In the genomic region with DNA sequence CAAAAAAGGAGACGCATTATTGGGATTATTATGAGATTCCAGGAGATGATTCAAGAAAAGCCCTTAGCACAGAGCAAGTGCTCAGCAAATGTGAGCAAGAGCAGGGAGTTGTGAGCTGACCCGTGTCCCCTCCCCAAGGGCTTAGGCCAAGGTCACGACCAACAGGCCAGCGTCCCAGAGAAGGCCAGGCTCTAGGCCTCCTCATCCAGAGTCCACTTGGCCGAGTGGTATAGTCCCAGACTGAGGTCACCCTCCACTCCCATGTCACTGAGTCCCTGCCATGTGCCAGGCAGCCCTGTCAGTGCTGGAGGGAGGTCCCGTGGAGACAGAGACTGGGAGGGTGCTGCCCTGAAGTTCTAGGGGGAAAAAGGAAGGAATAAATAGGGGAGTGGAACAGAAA, we compare ENCODE assay signal across 10 cellular contexts. TPM values are rescaled to one million over a fixed set of nuclear protein-coding genes. Genes with fewer than 3 reads are reported as not detected.
DNase-seq lines count a peak whose midpoint lies in the region; ATAC-seq, FAIRE-seq and TF ChIP-seq lines count a peak whose summit lies in the region.
"Had no signal": no experiment of that assay in that cellular context is flagged by ENCODE, and none has a peak within 500 bp of the region (broad histone marks: within the 10 kb centered on the region; RNA-seq: fewer than 3 reads in every experiment).

No MANE protein-coding gene starts in this region.

- no peak for ATAC-seq in activated T-cell treated with anti-CD3 and anti-CD28 coated beads, Interleukin-2, amount 50 U/mL, for 72 hours (replicated peaks in 1 of 2)
- ATAC-seq in HepG2 = no peak; the same call in 2 of the 3 replicates
- no peak for ATAC-seq in GM19395 (IDR thresholded peaks at IDR 0.05; ENCODE audit: unreplicated experiment)
- ATAC-seq in HG02798 (IDR thresholded peaks at IDR 0.05; ENCODE audit: poor library complexity, unreplicated experiment) = no peak

- H3K9me3 Mint-ChIP-seq in activated T-cell treated with anti-CD3 and anti-CD28 coated beads, Interleukin-2, amount 50 U/mL, for 72 hours = no peaks in the 10 kb centered on the region
- H3K9me3 Mint-ChIP-seq in activated T-helper 2 cell treated with anti-CD3 and anti-CD28 coated beads, Interferon-gamma antibody, Interleukin-2, Interleukin-4, amounts not matched to agents 10 μg/mL and 5 μg/mL and 100 μg/mL, durations not matched to agents 14 hours and 24 hours and 36 hours = no peaks in the 10 kb centered on the region

- H3K27ac Mint-ChIP-seq in activated T-cell treated with anti-CD3 and anti-CD28 coated beads, Interleukin-2, amount 50 U/mL, for 72 hours = no peak overlapping the region
- no peak overlapping the region for H3K27ac Mint-ChIP-seq in activated T-helper 2 cell treated with anti-CD3 and anti-CD28 coated beads, Interferon-gamma antibody, Interleukin-2, Interleukin-4, amounts not matched to agents 10 μg/mL and 5 μg/mL and 100 μg/mL, durations not matched to agents 14 hours and 24 hours and 36 hours

- peaks cover 14% of the 10 kb centered on the region for H3K4me1 Mint-ChIP-seq in activated T-cell treated with anti-CD3 and anti-CD28 coated beads, Interleukin-2, amount 50 U/mL, for 72 hours (ENCODE audit: low read depth)
- peaks cover 10% of the 10 kb centered on the region for H3K4me1 Mint-ChIP-seq in activated T-helper 2 cell treated with anti-CD3 and anti-CD28 coated beads, Interferon-gamma antibody, Interleukin-2, Interleukin-4, amounts not matched to agents 10 μg/mL and 5 μg/mL and 100 μg/mL, durations not matched to agents 14 hours and 24 hours and 36 hours (ENCODE audit: low read depth)

- H3K27me3 ChIP-seq in HepG2 (ENCODE audit: control insufficient read depth in 1 of 2, insufficient read depth in 2 of 2, low read length in 2 of 2) = peaks cover 5 to 13% of the 10 kb centered on the region in 2 experiments; a peak in 3 of 5 replicates
- no peaks in the 10 kb centered on the region for H3K27me3 ChIP-seq in smooth muscle cell (ENCODE audit: low read depth)

- no peaks in the 10 kb centered on the region for H3K36me3 ChIP-seq in HepG2 (replicated peaks in 1 of 2; ENCODE audit: control insufficient read depth in 1 of 2, insufficient read depth in 2 of 2, low read length in 2 of 2)
- no peaks in the 10 kb centered on the region for H3K36me3 ChIP-seq in smooth muscle cell (ENCODE audit: low read depth)

- no peaks in the 10 kb centered on the region for H3K9me3 ChIP-seq in HepG2 (ENCODE audit: low read length)
- no peaks in the 10 kb centered on the region for H3K9me3 ChIP-seq in smooth muscle cell (replicated peaks; ENCODE audit: low read depth)

- H3K4me3 Mint-ChIP-seq in activated T-cell treated with anti-CD3 and anti-CD28 coated beads, Interleukin-2, amount 50 U/mL, for 72 hours = peak overlapping the region; percentile 66 to 74
- H3K4me3 Mint-ChIP-seq in activated T-helper 2 cell treated with anti-CD3 and anti-CD28 coated beads, Interferon-gamma antibody, Interleukin-2, Interleukin-4, amounts not matched to agents 10 μg/mL and 5 μg/mL and 100 μg/mL, durations not matched to agents 14 hours and 24 hours and 36 hours (ENCODE audit: low read depth) = peak overlapping the region; percentile 53

- FAIRE-seq in HepG2 (lab: Jason Lieb, UNC) = no peak

- BruUV-seq in HepG2 (replicated peaks; lab: Mats Ljungman, UMichigan) = no TSS peak

- H4K20me1 ChIP-seq in HepG2 (ENCODE audit: insufficient read depth, low read length) (no peaks in the 10 kb centered on the region), smooth muscle cell (ENCODE audit: low read depth) (no peaks in the 10 kb centered on the region)

- H3K4me1 ChIP-seq in HepG2 (ENCODE audit: insufficient read depth, low read length) (peaks cover 52% of the 10 kb centered on the region), smooth muscle cell (ENCODE audit: low read depth) (no peaks in the 10 kb centered on the region)

- H3F3A ChIP-seq in smooth muscle cell (ENCODE audit: low read depth) = peaks cover 7% of the 10 kb centered on the region

- TF ChIP-seq EP300 in HepG2 (IDR thresholded peaks at IDR 0.05; ENCODE audit: low read depth in 2 of 2, low read length in 2 of 2) (no peak), HepG2 (CRISPR knock-in tag; IDR thresholded peaks at IDR 0.05; ENCODE audit: borderline replicate concordance) (no peak)

- POLR2A ChIA-PET in HepG2 (lab: Yijun Ruan, JAX) = no interaction called here

- peaks cover 10% of the 10 kb centered on the region for H3K27me3 Mint-ChIP-seq in activated T-cell treated with anti-CD3 and anti-CD28 coated beads, Interleukin-2, amount 50 U/mL, for 72 hours (ENCODE audit: low read depth)
- H3K27me3 Mint-ChIP-seq in activated T-helper 2 cell treated with anti-CD3 and anti-CD28 coated beads, Interferon-gamma antibody, Interleukin-2, Interleukin-4, amounts not matched to agents 10 μg/mL and 5 μg/mL and 100 μg/mL, durations not matched to agents 14 hours and 24 hours and 36 hours (ENCODE audit: low read depth) = peaks cover 20% of the 10 kb centered on the region

- no peak for DNase-seq in activated T-cell treated with anti-CD3 and anti-CD28 coated beads, Interleukin-2, amount 50 U/mL, for 72 hours
- DNase-seq in activated T-cell treated with anti-CD3 and anti-CD28 coated beads for 4 hours (no peak), HepG2 (ENCODE audit: low spot score) (no peak), smooth muscle cell (lab: John Stamatoyannopoulos, UW; ENCODE audit: unreplicated experiment) (no peak), NCI-H2029 (lab: John Stamatoyannopoulos, UW) (no peak)
- DNase-seq in activated T-helper 2 cell treated with anti-CD3 and anti-CD28 coated beads, Interferon-gamma antibody, Interleukin-2, Interleukin-4, amounts not matched to agents 10 μg/mL and 5 μg/mL and 100 μg/mL, durations not matched to agents 14 hours and 24 hours and 36 hours (ENCODE audit: low spot score) = no peak
- DNase-seq: KG1, NCI-H2107 had no signal

- no peak for TF ChIP-seq POLR2A in HepG2 (IDR thresholded peaks at IDR 0.05; ENCODE audit: insufficient read depth in 1 of 2, low read depth in 2 of 2, low read length in 2 of 2)

- H3K4me3 ChIP-seq in HepG2 (replicated peaks in 1 of 3; ENCODE audit: insufficient read depth in 1 of 3, low read depth in 2 of 3, low read length in 3 of 3) (no peak overlapping the region), smooth muscle cell (no peak overlapping the region)

- in situ Hi-C loops in HepG2 (cut with HindIII; ENCODE audit: extremely low pct_ligation_motif_present, low pct_unique_long_range_greater_than_20kb) = no loop called here

- no peak for TF ChIP-seq RAD21 in HepG2 (CRISPR knock-in tag; IDR thresholded peaks at IDR 0.05)

- H3K9ac ChIP-seq in HepG2 (ENCODE audit: insufficient read depth, low read depth, low read length) (no peak overlapping the region), smooth muscle cell (ENCODE audit: low read depth) (no peak overlapping the region)

- no peak overlapping the region for H2AFZ ChIP-seq in HepG2 (ENCODE audit: low read length)
- no peak overlapping the region for H2AFZ ChIP-seq in smooth muscle cell (ENCODE audit: low read depth)

- H3K27ac ChIP-seq in HepG2 (ENCODE audit: extremely low read length, insufficient read depth, low read length) = no peak overlapping the region
- no peak overlapping the region for H3K27ac ChIP-seq in smooth muscle cell (ENCODE audit: low read depth)

- H3K36me3 Mint-ChIP-seq in activated T-cell treated with anti-CD3 and anti-CD28 coated beads, Interleukin-2, amount 50 U/mL, for 72 hours (ENCODE audit: insufficient read depth in 2 of 2) = no peaks in the 10 kb centered on the region
- no peaks in the 10 kb centered on the region for H3K36me3 Mint-ChIP-seq in activated T-helper 2 cell treated with anti-CD3 and anti-CD28 coated beads, Interferon-gamma antibody, Interleukin-2, Interleukin-4, amounts not matched to agents 10 μg/mL and 5 μg/mL and 100 μg/mL, durations not matched to agents 14 hours and 24 hours and 36 hours (ENCODE audit: low read depth)

- no peaks in the 10 kb centered on the region for H3K79me2 ChIP-seq in HepG2 (ENCODE audit: insufficient read depth, low read length)
- no peaks in the 10 kb centered on the region for H3K79me2 ChIP-seq in smooth muscle cell (ENCODE audit: low read depth)

- peak overlapping the region; percentile 45; the same call in 1 of the 2 replicates for H3K4me2 ChIP-seq in HepG2 (ENCODE audit: low read depth, low read length)
- peak overlapping the region; percentile 93 for H3K4me2 ChIP-seq in smooth muscle cell

- CTCF ChIA-PET in HepG2 (lab: Yijun Ruan, JAX; ENCODE audit: low intra/inter-chr PET ratio, low total read pairs) = no interaction called here

- WGBS in HepG2 (ENCODE audit: low lambda C conversion rate) = 19% methylated on average over 5 of the region's 6 CpGs
- whole genome bisulfite sequencing in smooth muscle cell (ENCODE audit: low lambda C conversion rate) = 80% methylated on average over 6 of the region's 6 CpGs

- TF ChIP-seq CTCF in HepG2 (CRISPR knock-in tag; IDR thresholded peaks at IDR 0.05) = no peak
- TF ChIP-seq CTCF in smooth muscle cell (IDR thresholded peaks at IDR 0.05; ENCODE audit: borderline replicate concordance, insufficient read depth, poor library complexity, severe bottlenecking) = no peak

- intact Hi-C loops in activated T-helper 2 cell treated with anti-CD3 and anti-CD28 coated beads, Interferon-gamma antibody, Interleukin-2, Interleukin-4, amounts not matched to agents 10 μg/mL and 5 μg/mL and 100 μg/mL, durations not matched to agents 14 hours and 24 hours and 36 hours (cut with micrococcal nuclease) = loop anchor here (5.0 to 10.0 kb wide), 3 partner anchors 89 to 564 kb away; partner anchors contain the start of gene PLXNA1
- intact Hi-C loops in HepG2 (cut with micrococcal nuclease; ENCODE audit: unreplicated experiment) = loop anchor here (10.0 kb wide), 1 partner anchor 562 kb away; the partner anchor contains the start of gene PLXNA1

RNA-seq across cellular contexts. Expression of gene TPRA1, which starts 44.0 kb away (rescaled TPM):
- total RNA-seq in activated T-cell treated with anti-CD3 and anti-CD28 coated beads, Interleukin-2, amount 50 U/mL, for 72 hours = 10 to 100 TPM; 31.1 to 39.0 TPM
- total RNA-seq in activated T-helper 2 cell treated with anti-CD3 and anti-CD28 coated beads, Interferon-gamma antibody, Interleukin-2, Interleukin-4, amounts not matched to agents 10 μg/mL and 5 μg/mL and 100 μg/mL, durations not matched to agents 14 hours and 24 hours and 36 hours = 36.0 and 37.1 TPM in 2 replicates
- total RNA-seq in HepG2 (2016; rRNA removed; fragmentation: Illumina TruSeq; extraction: Trizol) (16.0 and 25.8 TPM in 2 replicates), smooth muscle cell (21.6 and 25.9 TPM in 2 replicates)
- total RNA-seq in HepG2 (2016; cell fraction: cytosol; rRNA removed; fragmentation: Illumina TruSeq; extraction: Trizol; ENCODE audit: low read depth) = 5.2 and 7.7 TPM in 2 replicates
- total RNA-seq in HepG2 (2016; cell fraction: insoluble cytoplasmic fraction; rRNA removed; fragmentation: Illumina TruSeq; extraction: Trizol) = 18.1 and 26.7 TPM in 2 replicates
- total RNA-seq in HepG2 (2016; cell fraction: membrane; rRNA removed; fragmentation: Illumina TruSeq; extraction: Trizol) = 14.2 and 15.9 TPM in 2 replicates
- total RNA-seq in HepG2 (2016; cell fraction: nucleus; rRNA removed; fragmentation: Illumina TruSeq; extraction: Trizol) = 19.5 and 20.8 TPM in 2 replicates
- polyA plus RNA-seq in HepG2 (2011; rRNA removed) (25.4 and 35.4 TPM in 2 replicates), smooth muscle cell (33.0 and 43.5 TPM in 2 replicates)
- 20.8 and 29.8 TPM in 2 replicates for polyA plus RNA-seq in HepG2 (2011; cell fraction: cytosol; rRNA removed)
- polyA plus RNA-seq in HepG2 (2011; cell fraction: nucleus; rRNA removed) = 39.0 and 41.7 TPM in 2 replicates
- polyA plus RNA-seq in HepG2 (2012) = 13.0 and 16.0 TPM in 2 replicates
- polyA plus RNA-seq in HepG2 (2016; cell fraction: cytosol; fragmentation: Illumina TruSeq; extraction: Trizol; ENCODE audit: low read depth) = 5.6 and 6.4 TPM in 2 replicates
- 14.3 TPM in 2 replicates for polyA plus RNA-seq in HepG2 (2016; cell fraction: insoluble cytoplasmic fraction; fragmentation: Illumina TruSeq; extraction: Trizol; ENCODE audit: low read depth)
- 9.6 and 10.9 TPM in 2 replicates for polyA plus RNA-seq in HepG2 (2016; cell fraction: membrane; fragmentation: Illumina TruSeq; extraction: Trizol; ENCODE audit: low read depth)
- polyA plus RNA-seq in HepG2 (2016; cell fraction: nucleus; fragmentation: Illumina TruSeq; extraction: Trizol; ENCODE audit: insufficient read depth, low read depth) = 34.7 and 36.4 TPM in 2 replicates
- polyA minus RNA-seq in HepG2 (2011; rRNA and poly(A)+ RNA removed; ENCODE audit: low replicate concordance) = 60.4 and 130 TPM in 2 replicates
- polyA minus RNA-seq in HepG2 (2011; cell fraction: cytosol; rRNA and poly(A)+ RNA removed) = 12.0 and 12.9 TPM in 2 replicates
- polyA minus RNA-seq in HepG2 (2011; cell fraction: nucleus; rRNA and poly(A)+ RNA removed) = 12.6 and 20.5 TPM in 2 replicates

RNA-seq across cellular contexts. Expression of gene MCM2, which starts 51.7 kb away (rescaled TPM):
- 100 to 1,000 TPM; 122 to 219 TPM for total RNA-seq in activated T-cell treated with anti-CD3 and anti-CD28 coated beads, Interleukin-2, amount 50 U/mL, for 72 hours
- 196 and 215 TPM in 2 replicates for total RNA-seq in activated T-helper 2 cell treated with anti-CD3 and anti-CD28 coated beads, Interferon-gamma antibody, Interleukin-2, Interleukin-4, amounts not matched to agents 10 μg/mL and 5 μg/mL and 100 μg/mL, durations not matched to agents 14 hours and 24 hours and 36 hours
- total RNA-seq in HepG2 (2016; rRNA removed; fragmentation: Illumina TruSeq; extraction: Trizol) (133 and 134 TPM in 2 replicates), smooth muscle cell (16.4 and 18.0 TPM in 2 replicates)
- 22.3 and 24.9 TPM in 2 replicates for total RNA-seq in HepG2 (2016; cell fraction: cytosol; rRNA removed; fragmentation: Illumina TruSeq; extraction: Trizol; ENCODE audit: low read depth)
- 115 and 130 TPM in 2 replicates for total RNA-seq in HepG2 (2016; cell fraction: insoluble cytoplasmic fraction; rRNA removed; fragmentation: Illumina TruSeq; extraction: Trizol)
- total RNA-seq in HepG2 (2016; cell fraction: membrane; rRNA removed; fragmentation: Illumina TruSeq; extraction: Trizol) = 33.8 and 39.4 TPM in 2 replicates
- 68.8 and 75.2 TPM in 2 replicates for total RNA-seq in HepG2 (2016; cell fraction: nucleus; rRNA removed; fragmentation: Illumina TruSeq; extraction: Trizol)
- polyA plus RNA-seq in HepG2 (2011; rRNA removed) (34.3 and 43.5 TPM in 2 replicates), smooth muscle cell (16.3 and 16.6 TPM in 2 replicates)
- polyA plus RNA-seq in HepG2 (2011; cell fraction: cytosol; rRNA removed) = 28.9 and 46.8 TPM in 2 replicates
- polyA plus RNA-seq in HepG2 (2011; cell fraction: nucleus; rRNA removed) = 34.6 and 57.1 TPM in 2 replicates
- polyA plus RNA-seq in HepG2 (2012) = 19.7 and 32.1 TPM in 2 replicates
- polyA plus RNA-seq in HepG2 (2016; cell fraction: cytosol; fragmentation: Illumina TruSeq; extraction: Trizol; ENCODE audit: low read depth) = 7.2 and 8.0 TPM in 2 replicates
- 74.7 and 93.0 TPM in 2 replicates for polyA plus RNA-seq in HepG2 (2016; cell fraction: insoluble cytoplasmic fraction; fragmentation: Illumina TruSeq; extraction: Trizol; ENCODE audit: low read depth)
- 14.0 and 16.6 TPM in 2 replicates for polyA plus RNA-seq in HepG2 (2016; cell fraction: membrane; fragmentation: Illumina TruSeq; extraction: Trizol; ENCODE audit: low read depth)
- polyA plus RNA-seq in HepG2 (2016; cell fraction: nucleus; fragmentation: Illumina TruSeq; extraction: Trizol; ENCODE audit: insufficient read depth, low read depth) = 65.8 and 73.2 TPM in 2 replicates
- 166 and 435 TPM in 2 replicates for polyA minus RNA-seq in HepG2 (2011; rRNA and poly(A)+ RNA removed; ENCODE audit: low replicate concordance)
- polyA minus RNA-seq in HepG2 (2011; cell fraction: cytosol; rRNA and poly(A)+ RNA removed) = 38.0 and 60.1 TPM in 2 replicates
- polyA minus RNA-seq in HepG2 (2011; cell fraction: nucleus; rRNA and poly(A)+ RNA removed) = 20.4 and 28.2 TPM in 2 replicates
